Comparison of ENCODE assay signal across 21 cellular contexts in the genomic region with DNA sequence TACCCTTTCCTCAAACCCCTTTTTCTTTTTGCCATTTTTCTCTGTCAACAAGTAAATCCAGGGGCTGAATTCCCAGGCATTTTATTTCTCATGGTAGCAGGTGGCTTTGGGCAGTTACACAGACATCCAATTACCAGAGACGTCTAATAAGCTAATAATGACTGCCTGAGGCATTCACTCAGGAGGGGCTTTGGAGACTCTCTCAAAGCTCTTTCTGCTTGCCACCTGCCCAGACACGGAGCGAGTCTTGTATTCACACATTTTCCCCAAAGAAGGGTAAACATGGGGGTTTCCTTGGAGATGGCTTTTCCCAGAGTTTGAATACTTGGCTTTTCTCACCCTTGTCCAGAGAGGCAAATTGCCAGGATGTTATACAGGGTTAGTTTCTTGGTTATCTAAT.
DNase-seq lines count a peak whose midpoint lies in the region; ATAC-seq and TF ChIP-seq lines count a peak whose summit lies in the region.
"Had no signal": no experiment of that assay in that cellular context is flagged by ENCODE, and none has a peak within 500 bp of the region (broad histone marks: within the 10 kb centered on the region; RNA-seq: fewer than 3 reads in every experiment).

No MANE protein-coding gene starts in this region.

- peaks cover 3% of the 10 kb centered on the region for H3K9me3 ChIP-seq in endodermal cell (ENCODE audit: control insufficient read depth, low read length)
- H3K9me3 ChIP-seq: testis had no signal

- peak overlapping the region; percentile 83 for H3K27ac ChIP-seq in endodermal cell (ENCODE audit: low read depth, low read length)
- H3K27ac ChIP-seq: left lung, neutrophil, testis had no signal

- DNase-seq in Ammon's horn (ENCODE audit: low spot score) (peak; percentile 41), NCI-H1105 treated with DMSO at 0.1 percent for 48 hours (lab: John Stamatoyannopoulos, UW) (peak; percentile 100), NCI-H524 treated with DMSO at 0.1 percent for 48 hours (lab: John Stamatoyannopoulos, UW) (peak; percentile 72), endodermal cell (no peak)
- DNase-seq in activated effector memory CD4-positive, alpha-beta T cell treated with anti-CD3 and anti-CD28 coated beads, Interleukin-2, amount 50 U/mL, for 16 hours = no peak
- no peak for DNase-seq in activated naive CD4-positive, alpha-beta T cell treated with anti-CD3 and anti-CD28 coated beads, Interleukin-2, amount 50 U/mL, for 72 hours (ENCODE audit: low spot score in 2 of 2)
- DNase-seq: ACHN; activated CD4-positive, alpha-beta memory T cell treated with anti-CD3 and anti-CD28 coated beads, Interleukin-2, amount 10 ng/mL, durations not matched to agents 7 days and 5 days; activated T-cell treated with anti-CD3 and anti-CD28 coated beads, Interleukin-2, amount 50 U/mL, for 24 hours; CD4-positive, CD25-positive, alpha-beta regulatory T cell; DMS79 treated with DMSO at 0.1 percent for 48 hours; effector memory CD8-positive, alpha-beta T cell; left lung; NCI-H345; SHP77; testis had no signal

- H3K4me3 Mint-ChIP-seq in endodermal cell = no peak overlapping the region
- H3K4me3 Mint-ChIP-seq in stimulated activated memory B cell treated with anti-CD40 and anti-IgM and Interleukin-4, amounts not matched to agents 10 μg/mL and 1 μg/mL and 100 μg/mL, for 72 hours = no peak overlapping the region
- H3K4me3 Mint-ChIP-seq: activated CD4-positive, alpha-beta memory T cell treated with anti-CD3 and anti-CD28 coated beads, Interleukin-2, amount 10 ng/mL, durations not matched to agents 7 days and 5 days; activated naive CD4-positive, alpha-beta T cell treated with anti-CD3 and anti-CD28 coated beads, Interleukin-2, amount 50 U/mL, for 24 hours; activated T-cell treated with anti-CD3 and anti-CD28 coated beads, Interleukin-2, amount 50 U/mL, for 24 hours; CD4-positive, CD25-positive, alpha-beta regulatory T cell; effector memory CD8-positive, alpha-beta T cell had no signal

- H3K4me3 ChIP-seq in endodermal cell (ENCODE audit: low read length) = no peak overlapping the region
- H3K4me3 ChIP-seq: K562, left lung, testis had no signal

- 67 to 72% methylated on average over 1 to 3 of the region's 3 CpGs for WGBS in endodermal cell (ENCODE audit: insufficient coverage in 1 of 2, insufficient read length in 1 of 2), 2 experiments

- no peaks in the 10 kb centered on the region for H3K36me3 ChIP-seq in endodermal cell (ENCODE audit: control insufficient read depth, insufficient read depth, low read length)
- H3K36me3 ChIP-seq: left lung, neutrophil had no signal

- ATAC-seq in stimulated activated memory B cell treated with anti-CD40 and anti-IgM and Interleukin-4, amounts not matched to agents 10 μg/mL and 1 μg/mL and 100 μg/mL, for 72 hours = no peak
- ATAC-seq in activated naive CD4-positive, alpha-beta T cell treated with anti-CD3 and anti-CD28 coated beads, Interleukin-2, amount 50 U/mL, for 72 hours = no peak
- ATAC-seq in HG03135 (IDR thresholded peaks at IDR 0.05; ENCODE audit: unreplicated experiment) = no peak
- ATAC-seq: effector memory CD8-positive, alpha-beta T cell; K562; left lung had no signal

- no peaks in the 10 kb centered on the region for H3K4me1 ChIP-seq in endodermal cell (ENCODE audit: control insufficient read depth, insufficient read depth, low read length)
- H3K4me1 ChIP-seq: left lung, testis had no signal

- H3K4me1 Mint-ChIP-seq in endodermal cell = peaks cover 4% of the 10 kb centered on the region
- no peaks in the 10 kb centered on the region for H3K4me1 Mint-ChIP-seq in stimulated activated memory B cell treated with anti-CD40 and anti-IgM and Interleukin-4, amounts not matched to agents 10 μg/mL and 1 μg/mL and 100 μg/mL, for 72 hours
- H3K4me1 Mint-ChIP-seq: activated CD4-positive, alpha-beta memory T cell treated with anti-CD3 and anti-CD28 coated beads, Interleukin-2, amount 10 ng/mL, durations not matched to agents 7 days and 5 days; activated naive CD4-positive, alpha-beta T cell treated with anti-CD3 and anti-CD28 coated beads, Interleukin-2, amount 50 U/mL, for 24 hours; CD4-positive, CD25-positive, alpha-beta regulatory T cell had no signal

- H3K9ac ChIP-seq in endodermal cell (ENCODE audit: extremely low read depth, low read length, poor library complexity, severe bottlenecking) = no peak overlapping the region

- H3K36me3 Mint-ChIP-seq in endodermal cell (ENCODE audit: low read depth) = no peaks in the 10 kb centered on the region
- H3K36me3 Mint-ChIP-seq in stimulated activated memory B cell treated with anti-CD40 and anti-IgM and Interleukin-4, amounts not matched to agents 10 μg/mL and 1 μg/mL and 100 μg/mL, for 72 hours = no peaks in the 10 kb centered on the region
- H3K36me3 Mint-ChIP-seq in activated naive CD4-positive, alpha-beta T cell treated with anti-CD3 and anti-CD28 coated beads, Interleukin-2, amount 50 U/mL, for 72 hours = no peaks in the 10 kb centered on the region
- H3K36me3 Mint-ChIP-seq: activated naive CD4-positive, alpha-beta T cell treated with anti-CD3 and anti-CD28 coated beads, Interleukin-2, amount 50 U/mL, for 24 hours; CD4-positive, CD25-positive, alpha-beta regulatory T cell had no signal

- no peak overlapping the region for H3K27ac Mint-ChIP-seq in endodermal cell
- no peak overlapping the region for H3K27ac Mint-ChIP-seq in stimulated activated memory B cell treated with anti-CD40 and anti-IgM and Interleukin-4, amounts not matched to agents 10 μg/mL and 1 μg/mL and 100 μg/mL, for 72 hours
- H3K27ac Mint-ChIP-seq in activated naive CD4-positive, alpha-beta T cell treated with anti-CD3 and anti-CD28 coated beads, Interleukin-2, amount 50 U/mL, for 72 hours = no peak overlapping the region
- H3K27ac Mint-ChIP-seq: activated CD4-positive, alpha-beta memory T cell treated with anti-CD3 and anti-CD28 coated beads, Interleukin-2, amount 10 ng/mL, durations not matched to agents 7 days and 5 days; activated naive CD4-positive, alpha-beta T cell treated with anti-CD3 and anti-CD28 coated beads, Interleukin-2, amount 50 U/mL, for 24 hours; activated T-cell treated with anti-CD3 and anti-CD28 coated beads, Interleukin-2, amount 50 U/mL, for 24 hours; CD4-positive, CD25-positive, alpha-beta regulatory T cell; effector memory CD8-positive, alpha-beta T cell had no signal

- no peaks in the 10 kb centered on the region for H3K27me3 Mint-ChIP-seq in endodermal cell (ENCODE audit: insufficient read depth)
- H3K27me3 Mint-ChIP-seq in stimulated activated memory B cell treated with anti-CD40 and anti-IgM and Interleukin-4, amounts not matched to agents 10 μg/mL and 1 μg/mL and 100 μg/mL, for 72 hours = no peaks in the 10 kb centered on the region
- H3K27me3 Mint-ChIP-seq: effector memory CD8-positive, alpha-beta T cell had no signal

- no peak for TF ChIP-seq CTCF in endodermal cell (conservative IDR thresholded peaks at IDR 0.05)

- peaks cover 3% of the 10 kb centered on the region for H3K9me3 Mint-ChIP-seq in endodermal cell
- H3K9me3 Mint-ChIP-seq in stimulated activated memory B cell treated with anti-CD40 and anti-IgM and Interleukin-4, amounts not matched to agents 10 μg/mL and 1 μg/mL and 100 μg/mL, for 72 hours = no peaks in the 10 kb centered on the region
- no peaks in the 10 kb centered on the region for H3K9me3 Mint-ChIP-seq in activated naive CD4-positive, alpha-beta T cell treated with anti-CD3 and anti-CD28 coated beads, Interleukin-2, amount 50 U/mL, for 72 hours
- H3K9me3 Mint-ChIP-seq: activated CD4-positive, alpha-beta memory T cell treated with anti-CD3 and anti-CD28 coated beads, Interleukin-2, amount 10 ng/mL, durations not matched to agents 7 days and 5 days; activated naive CD4-positive, alpha-beta T cell treated with anti-CD3 and anti-CD28 coated beads, Interleukin-2, amount 50 U/mL, for 24 hours; CD4-positive, CD25-positive, alpha-beta regulatory T cell; effector memory CD8-positive, alpha-beta T cell had no signal

- H3K27me3 ChIP-seq in endodermal cell (ENCODE audit: control insufficient read depth, insufficient read depth, low read length, poor library complexity, severe bottlenecking) = no peaks in the 10 kb centered on the region
- H3K27me3 ChIP-seq: left lung, neutrophil, testis had no signal

Comparison
In these comparisons a context has a peak if more than half of its experiments do, and no peak if none do; other contexts are left out.
1. DNase-seq: peak in Ammon's horn (single experiment), NCI-H1105 treated with DMSO at 0.1 percent for 48 hours (single experiment) and NCI-H524 treated with DMSO at 0.1 percent for 48 hours (single experiment); none in endodermal cell (single experiment), activated effector memory CD4-positive, alpha-beta T cell treated with anti-CD3 and anti-CD28 coated beads, Interleukin-2, amount 50 U/mL, for 16 hours (single experiment) and activated naive CD4-positive, alpha-beta T cell treated with anti-CD3 and anti-CD28 coated beads, Interleukin-2, amount 50 U/mL, for 72 hours (0 of 2).